ENCODE assay signal across 10 cellular contexts in genomic region chr10:60989400-60989876, GRCh38. TPM values are rescaled to one million over a fixed set of nuclear protein-coding genes. Genes with fewer than 3 reads are reported as not detected.
A peak's percentile ranks its signal among the peaks of the same experiment; 100 is the strongest.
DNase-seq lines count a peak whose midpoint lies in the region; ATAC-seq, FAIRE-seq and TF ChIP-seq lines count a peak whose summit lies in the region.
"Had no signal": no experiment of that assay in that cellular context is flagged by ENCODE, and none has a peak within 500 bp of the region (broad histone marks: within the 10 kb centered on the region; RNA-seq: fewer than 3 reads in every experiment).

No MANE protein-coding gene starts in this region.

- H3K27me3 ChIP-seq in K562 (ENCODE audit: control insufficient read depth in 2 of 2, insufficient read depth in 2 of 2, low read length in 2 of 2) = no peaks in the 10 kb centered on the region

- no peak overlapping the region; a peak in 1 of 4 replicates for H3K9ac ChIP-seq in K562 (ENCODE audit: insufficient read depth in 1 of 2, low read depth in 2 of 2, low read length in 2 of 2)

- POLR2A ChIA-PET in K562 (lab: Yijun Ruan, JAX) = interaction anchor here (0.7 kb wide), 1 partner anchor 41 kb away, joined by 5 read pairs; no protein-coding TSS in a partner anchor

- 28% methylated on average over 4 of the region's 4 CpGs for WGBS in K562 (ENCODE audit: insufficient coverage, low coverage, missing lambda C conversion rate)

- TF ChIP-seq CTCF in K562 (IDR thresholded peaks at IDR 0.05 in 2 of 3, conservative IDR thresholded peaks at IDR 0.05 in 1 of 3; ENCODE audit: insufficient read depth in 2 of 3, low read depth in 1 of 3, low read length in 3 of 3) = no peak

- peak; percentile 64 for ATAC-seq in GM19438 (IDR thresholded peaks at IDR 0.05; ENCODE audit: low read depth, unreplicated experiment)
- ATAC-seq in HG03442 (IDR thresholded peaks at IDR 0.05; ENCODE audit: unreplicated experiment) = peak; percentile 90
- ATAC-seq in K562 = peak; percentile 85
- no peak for ATAC-seq in GM21367 (IDR thresholded peaks at IDR 0.05; ENCODE audit: unreplicated experiment)
- ATAC-seq: HCT116 had no signal

- H3K27ac ChIP-seq in K562 (ENCODE audit: extremely low read depth, low read depth, low read length) = no peak overlapping the region

- no peaks in the 10 kb centered on the region for H4K20me1 ChIP-seq in K562 (replicated peaks; ENCODE audit: control insufficient read depth, insufficient read depth, low read length)

- no peak overlapping the region for H3K4me3 ChIP-seq in K562

- CTCF ChIA-PET in K562 (lab: Yijun Ruan, JAX; ENCODE audit: low intra/inter-chr PET ratio) = no interaction called here

- TF ChIP-seq RAD21 in K562 (CRISPR knock-in tag; conservative IDR thresholded peaks at IDR 0.05 in 1 of 2, IDR thresholded peaks at IDR 0.05 in 1 of 2) = no peak

- FAIRE-seq in K562 (lab: Jason Lieb, UNC) = no peak
- FAIRE-seq: TTC549 had no signal

- peak overlapping the region; percentile 43; the same call in 1 of the 2 replicates for H2AFZ ChIP-seq in K562 (ENCODE audit: low read depth, low read length)

- no peaks in the 10 kb centered on the region for H3K79me2 ChIP-seq in K562 (ENCODE audit: control insufficient read depth, insufficient read depth, low read length)

- no peak for TF ChIP-seq POLR2A in K562 (conservative IDR thresholded peaks at IDR 0.05)

- intact Hi-C loops in K562 (cut with micrococcal nuclease) = no loop called here

- in situ Hi-C loops in K562 (cut with MboI) = no loop called here

- peaks cover 13% of the 10 kb centered on the region for H3K9me3 ChIP-seq in K562 (replicated peaks; ENCODE audit: control insufficient read depth, insufficient read depth, low read depth, low read length)

- peak; percentile 71 for TF ChIP-seq EP300 in K562 (IDR thresholded peaks at IDR 0.05; ENCODE audit: low read length)

- no peaks in the 10 kb centered on the region for H3K36me3 ChIP-seq in K562 (ENCODE audit: control insufficient read depth, insufficient read depth, low read length)

- no peak overlapping the region for H3K4me2 ChIP-seq in K562 (ENCODE audit: insufficient read depth, low read length)

- peaks cover 4 to 5% of the 10 kb centered on the region in 2 experiments; a peak in 2 of 5 replicates for H3K4me1 ChIP-seq in K562 (replicated peaks in 1 of 2; ENCODE audit: control insufficient read depth in 2 of 2, insufficient read depth in 2 of 2, low read length in 2 of 2)

- BruUV-seq in K562 (replicated peaks; lab: Mats Ljungman, UMichigan) = no TSS peak

- peak; percentile 68 for DNase-seq in A172 (ENCODE audit: low spot score)
- peak in 1 of 4 experiments; percentile 49 for DNase-seq in K562 (ENCODE audit: extremely low read depth in 1 of 4, low spot score in 3 of 4)
- no peak for DNase-seq in DMS79 (lab: John Stamatoyannopoulos, UW)
- DNase-seq in HK-2 (ENCODE audit: unreplicated experiment) = no peak
- DNase-seq in DMS79 treated with DMSO at 0.1 percent for 48 hours (lab: John Stamatoyannopoulos, UW) = no peak

- no peaks in the 10 kb centered on the region for H3K9me1 ChIP-seq in K562 (ENCODE audit: control insufficient read depth, insufficient read depth, low read length)

TF ChIP-seq in K562, 482 proteins besides CTCF, POLR2A, EP300 and RAD21 (continues in another document):
- TF ChIP-seq SOX6 (IDR thresholded peaks at IDR 0.05) (peak; percentile 39; the same call in 1 of the 2 replicates), HNRNPH1 (optimal IDR thresholded peaks at IDR 0.05; ENCODE audit: low read depth, low read length) (no peak), CREM (IDR thresholded peaks at IDR 0.05; ENCODE audit: low read depth) (peak; percentile 63; the same call in 1 of the 2 replicates), ZKSCAN8 (CRISPR knock-in tag; IDR thresholded peaks at IDR 0.05) (no peak), DDX20 (tag; IDR thresholded peaks at IDR 0.05; ENCODE audit: low read depth) (no peak), HDAC2 (IDR thresholded peaks at IDR 0.05) (peak; percentile 42; the same call in 1 of the 2 replicates), CHD1 (IDR thresholded peaks at IDR 0.05; ENCODE audit: low read length) (no peak), MCM2 (IDR thresholded peaks at IDR 0.05; ENCODE audit: low read depth) (no peak), RHOXF2B (CRISPR knock-in tag; conservative IDR thresholded peaks at IDR 0.05) (no peak), STAT5B (CRISPR knock-in tag; IDR thresholded peaks at IDR 0.05) (no peak), ZNF609 (CRISPR knock-in tag; IDR thresholded peaks at IDR 0.05; ENCODE audit: borderline replicate concordance) (no peak)
- TF ChIP-seq, protein P1, sequence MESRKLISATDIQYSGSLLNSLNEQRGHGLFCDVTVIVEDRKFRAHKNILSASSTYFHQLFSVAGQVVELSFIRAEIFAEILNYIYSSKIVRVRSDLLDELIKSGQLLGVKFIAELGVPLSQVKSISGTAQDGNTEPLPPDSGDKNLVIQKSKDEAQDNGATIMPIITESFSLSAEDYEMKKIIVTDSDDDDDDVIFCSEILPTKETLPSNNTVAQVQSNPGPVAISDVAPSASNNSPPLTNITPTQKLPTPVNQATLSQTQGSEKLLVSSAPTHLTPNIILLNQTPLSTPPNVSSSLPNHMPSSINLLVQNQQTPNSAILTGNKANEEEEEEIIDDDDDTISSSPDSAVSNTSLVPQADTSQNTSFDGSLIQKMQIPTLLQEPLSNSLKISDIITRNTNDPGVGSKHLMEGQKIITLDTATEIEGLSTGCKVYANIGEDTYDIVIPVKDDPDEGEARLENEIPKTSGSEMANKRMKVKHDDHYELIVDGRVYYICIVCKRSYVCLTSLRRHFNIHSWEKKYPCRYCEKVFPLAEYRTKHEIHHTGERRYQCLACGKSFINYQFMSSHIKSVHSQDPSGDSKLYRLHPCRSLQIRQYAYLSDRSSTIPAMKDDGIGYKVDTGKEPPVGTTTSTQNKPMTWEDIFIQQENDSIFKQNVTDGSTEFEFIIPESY (CRISPR knock-in tag; IDR thresholded peaks at IDR 0.05) = no peak

RNA-seq across cellular contexts. Expression of gene RHOBTB1, which starts 45.5 kb away (rescaled TPM):
- total RNA-seq in A172 (2014; rRNA removed; shearing (Covaris generic)) = 44.4 and 57.2 TPM in 2 replicates
- 11.2 and 15.6 TPM in 2 replicates for total RNA-seq in K562 (2011; cell fraction: chromatin; rRNA removed; ENCODE audit: low replicate concordance)
- 5.0 and 5.5 TPM in 2 replicates for total RNA-seq in K562 (2011; cell fraction: nucleolus; rRNA removed)
- total RNA-seq in K562 (2011; cell fraction: nucleoplasm; rRNA removed) = 4.9 and 5.2 TPM in 2 replicates
- 6.6 and 10.4 TPM in 2 replicates for total RNA-seq in K562 (2014; rRNA removed)
- total RNA-seq in K562 (2014; rRNA removed; fragmentation: Illumina TruSeq; extraction: Trizol) = 10.6 and 11.6 TPM in 2 replicates
- 8.8 and 9.2 TPM in 2 replicates for total RNA-seq in K562 (2015; rRNA removed; fragmentation: Illumina TruSeq; extraction: Trizol)
- total RNA-seq in K562 (2021) = 8.2 and 8.5 TPM in 2 replicates
- polyA plus RNA-seq in K562 (2011; rRNA removed) = 6.8 and 11.7 TPM in 2 replicates
- polyA plus RNA-seq in K562 (2011; cell fraction: cytosol; rRNA removed) = 3.3 and 3.5 TPM in 2 replicates
- 35.6 and 37.0 TPM in 2 replicates for polyA plus RNA-seq in K562 (2011; cell fraction: nucleus; rRNA removed)
- polyA plus RNA-seq in K562 (2012) = 5.4 and 9.0 TPM in 2 replicates
- 7.3 and 9.3 TPM in 2 replicates for polyA plus RNA-seq in K562 (2014; fragmentation: Illumina TruSeq; extraction: Trizol)
- 1 to 10 TPM; 1.7 to 3.8 TPM for polyA plus RNA-seq in K562 (2014; fragmentation: Nextera tagmentation; extraction: Ambion mirVana)
- 9.7 and 11.5 TPM in 2 replicates for polyA plus RNA-seq in K562 (2014; rRNA removed)
- 4.7 and 8.1 TPM in 2 replicates for polyA minus RNA-seq in K562 (2011; rRNA and poly(A)+ RNA removed)
- 3.7 and 6.9 TPM in 2 replicates for polyA minus RNA-seq in K562 (2011; cell fraction: cytosol; rRNA and poly(A)+ RNA removed)
- polyA minus RNA-seq in K562 (2011; cell fraction: nucleus; rRNA and poly(A)+ RNA removed) = 9.7 TPM in 2 replicates
